15 cellular contexts compared by ENCODE assay signal in genomic region chr1:193181526-193181925, GRCh38. TPM values are rescaled to one million over a fixed set of nuclear protein-coding genes. Genes with fewer than 3 reads are reported as not detected.
DNase-seq lines count a peak whose midpoint lies in the region; ATAC-seq and TF ChIP-seq lines count a peak whose summit lies in the region.
"Had no signal": no experiment of that assay in that cellular context is flagged by ENCODE, and none has a peak within 500 bp of the region (broad histone marks: within the 10 kb centered on the region; RNA-seq: fewer than 3 reads in every experiment).

No MANE protein-coding gene starts in this region.

- H3K4me3 Mint-ChIP-seq in CD4-positive, CD25-positive, alpha-beta regulatory T cell: no peak overlapping the region
- H3K4me3 Mint-ChIP-seq in T-cell (no peak overlapping the region), glutamatergic neuron (ENCODE audit: unreplicated experiment) (peak overlapping the region; percentile 94), osteocyte (ENCODE audit: unreplicated experiment) (peak overlapping the region; percentile 49)
- no peak overlapping the region for H3K4me3 Mint-ChIP-seq in activated CD4-positive, alpha-beta T cell treated with anti-CD3 and anti-CD28 coated beads for 36 hours
- H3K4me3 Mint-ChIP-seq: activated B cell treated with CpG ODN at 0.5 μM for 24 hours; activated CD8-positive, alpha-beta T cell treated with anti-CD3 and anti-CD28 coated beads for 36 hours; GM23338; stimulated activated naive CD8-positive, alpha-beta T cell treated with anti-CD3 and anti-CD28 coated beads, Interleukin-15, amount 100 ng/mL, for 72 hours; T-helper 2 cell treated with Interferon-gamma antibody and Interleukin-4, amounts not matched to agents 5 μg/mL and 100 μg/mL, for 36 hours had no signal

- peaks cover 2% of the 10 kb centered on the region for H3K36me3 ChIP-seq in CD4-positive, CD25-positive, alpha-beta regulatory T cell (ENCODE audit: control insufficient read depth, insufficient read depth, low read length)
- no peaks in the 10 kb centered on the region for H3K36me3 ChIP-seq in tibial artery

- no peaks in the 10 kb centered on the region for H3K9me3 ChIP-seq in CD4-positive, CD25-positive, alpha-beta regulatory T cell (ENCODE audit: control insufficient read depth in 2 of 2, low read length in 2 of 2)
- no peaks in the 10 kb centered on the region for H3K9me3 ChIP-seq in tibial artery

- H3K4me1 ChIP-seq in CD4-positive, CD25-positive, alpha-beta regulatory T cell (ENCODE audit: control insufficient read depth, insufficient read depth, low read length, poor library complexity, severe bottlenecking): peaks cover 14% of the 10 kb centered on the region
- peaks cover 0 to 61% (median 16%) of the 10 kb centered on the region in 4 donors for H3K4me1 ChIP-seq in tibial artery

- intact Hi-C loops in activated CD4-positive, alpha-beta T cell treated with anti-CD3 and anti-CD28 coated beads for 36 hours (cut with DNase I, micrococcal nuclease): loop anchor here (5.0 to 10.0 kb wide), 2 partner anchors 153 to 226 kb away; no protein-coding TSS in a partner anchor
- intact Hi-C loops in tibial artery (cut with DNase I; ENCODE audit: low total_unique reads): no loop called here

- H3K27ac Mint-ChIP-seq in CD4-positive, CD25-positive, alpha-beta regulatory T cell: peak overlapping the region in 2 of 3 donors; percentile 22 to 54
- H3K27ac Mint-ChIP-seq in T-cell (peak overlapping the region; percentile 50 to 81), glutamatergic neuron (ENCODE audit: unreplicated experiment) (peak overlapping the region; percentile 36), osteocyte (ENCODE audit: unreplicated experiment) (peak overlapping the region; percentile 77)
- no peak overlapping the region for H3K27ac Mint-ChIP-seq in activated CD4-positive, alpha-beta T cell treated with anti-CD3 and anti-CD28 coated beads for 36 hours
- H3K27ac Mint-ChIP-seq: activated B cell treated with CpG ODN at 0.5 μM for 24 hours; activated CD8-positive, alpha-beta T cell treated with anti-CD3 and anti-CD28 coated beads for 36 hours; GM23338; stimulated activated naive CD8-positive, alpha-beta T cell treated with anti-CD3 and anti-CD28 coated beads, Interleukin-15, amount 100 ng/mL, for 72 hours; T-helper 2 cell treated with Interferon-gamma antibody and Interleukin-4, amounts not matched to agents 5 μg/mL and 100 μg/mL, for 36 hours had no signal

- peaks cover 37 to 54% (median 44%) of the 10 kb centered on the region in 4 donors for H3K4me1 Mint-ChIP-seq in CD4-positive, CD25-positive, alpha-beta regulatory T cell
- H3K4me1 Mint-ChIP-seq in T-cell (peaks cover 36 to 59% (median 54%) of the 10 kb centered on the region in 3 donors), glutamatergic neuron (ENCODE audit: low read depth, unreplicated experiment) (peaks cover 19% of the 10 kb centered on the region), osteocyte (ENCODE audit: unreplicated experiment) (peaks cover 51% of the 10 kb centered on the region)
- H3K4me1 Mint-ChIP-seq in activated CD4-positive, alpha-beta T cell treated with anti-CD3 and anti-CD28 coated beads for 36 hours: peaks cover 29% of the 10 kb centered on the region

- no peaks in the 10 kb centered on the region for H3K27me3 Mint-ChIP-seq in CD4-positive, CD25-positive, alpha-beta regulatory T cell
- no peaks in the 10 kb centered on the region for H3K27me3 Mint-ChIP-seq in T-cell
- H3K27me3 Mint-ChIP-seq in glutamatergic neuron (ENCODE audit: unreplicated experiment): peaks cover 12% of the 10 kb centered on the region
- H3K27me3 Mint-ChIP-seq in osteocyte (ENCODE audit: unreplicated experiment): no peaks in the 10 kb centered on the region
- H3K27me3 Mint-ChIP-seq in activated CD4-positive, alpha-beta T cell treated with anti-CD3 and anti-CD28 coated beads for 36 hours: no peaks in the 10 kb centered on the region
- H3K27me3 Mint-ChIP-seq: activated B cell treated with CpG ODN at 0.5 μM for 24 hours; activated CD8-positive, alpha-beta T cell treated with anti-CD3 and anti-CD28 coated beads for 36 hours; stimulated activated naive CD8-positive, alpha-beta T cell treated with anti-CD3 and anti-CD28 coated beads, Interleukin-15, amount 100 ng/mL, for 72 hours had no signal

- POLR2A ChIA-PET in T-cell (lab: Charles Lee): no interaction called here
- POLR2A ChIA-PET in activated CD4-positive, alpha-beta T cell treated with anti-CD3 and anti-CD28 coated beads for 36 hours (lab: Charles Lee): no interaction called here

- H3K9me3 Mint-ChIP-seq in CD4-positive, CD25-positive, alpha-beta regulatory T cell: no peaks in the 10 kb centered on the region
- H3K9me3 Mint-ChIP-seq in T-cell (no peaks in the 10 kb centered on the region), glutamatergic neuron (ENCODE audit: unreplicated experiment) (peaks cover 15% of the 10 kb centered on the region), osteocyte (ENCODE audit: unreplicated experiment) (no peaks in the 10 kb centered on the region)
- H3K9me3 Mint-ChIP-seq in activated CD4-positive, alpha-beta T cell treated with anti-CD3 and anti-CD28 coated beads for 36 hours (ENCODE audit: low read depth): no peaks in the 10 kb centered on the region
- H3K9me3 Mint-ChIP-seq: activated B cell treated with CpG ODN at 0.5 μM for 24 hours; GM23338; stimulated activated naive CD8-positive, alpha-beta T cell treated with anti-CD3 and anti-CD28 coated beads, Interleukin-15, amount 100 ng/mL, for 72 hours; T-helper 2 cell treated with Interferon-gamma antibody and Interleukin-4, amounts not matched to agents 5 μg/mL and 100 μg/mL, for 36 hours had no signal

- DNase-seq in CD4-positive, CD25-positive, alpha-beta regulatory T cell: no peak
- DNase-seq in T-cell (no peak), glutamatergic neuron (no peak), osteocyte (ENCODE audit: extremely low spot score, unreplicated experiment) (no peak), NCI-H1694 (lab: John Stamatoyannopoulos, UW) (no peak), tibial artery (no peak)
- DNase-seq in activated T-cell treated with anti-CD3 and anti-CD28 coated beads, Interleukin-2, amount 50 U/mL, for 48 hours: no peak
- no peak for DNase-seq in activated CD4-positive, alpha-beta T cell treated with anti-CD3 and anti-CD28 coated beads for 36 hours
- DNase-seq: activated B cell treated with CpG ODN at 0.5 μM for 24 hours; activated CD8-positive, alpha-beta T cell treated with anti-CD3 and anti-CD28 coated beads for 36 hours; stimulated activated naive CD8-positive, alpha-beta T cell treated with anti-CD3 and anti-CD28 coated beads, Interleukin-15, amount 100 ng/mL, for 72 hours had no signal

- H3K27me3 ChIP-seq in CD4-positive, CD25-positive, alpha-beta regulatory T cell (ENCODE audit: control insufficient read depth, insufficient read depth, low read length): no peaks in the 10 kb centered on the region
- no peaks in the 10 kb centered on the region for H3K27me3 ChIP-seq in tibial artery

- H3K27ac ChIP-seq in CD4-positive, CD25-positive, alpha-beta regulatory T cell (ENCODE audit: insufficient read depth, low read length, poor library complexity, severe bottlenecking): no peak overlapping the region
- H3K27ac ChIP-seq in tibial artery: peak overlapping the region in 1 of 2 donors; percentile 11

- peak overlapping the region; percentile 84 for H3K4me3 ChIP-seq in CD4-positive, CD25-positive, alpha-beta regulatory T cell (ENCODE audit: low read depth, low read length)
- H3K4me3 ChIP-seq in tibial artery: no peak overlapping the region
- H3K4me3 ChIP-seq: GM23338 had no signal

- TF ChIP-seq CTCF in glutamatergic neuron (IDR thresholded peaks at IDR 0.05; ENCODE audit: partially characterized antibody, unreplicated experiment): no peak
- no peak for TF ChIP-seq CTCF in osteocyte (IDR thresholded peaks at IDR 0.05)
- no peak for TF ChIP-seq CTCF in tibial artery (IDR thresholded peaks at IDR 0.05)

- peaks cover 6% of the 10 kb centered on the region for H3K36me3 Mint-ChIP-seq in CD4-positive, CD25-positive, alpha-beta regulatory T cell
- H3K36me3 Mint-ChIP-seq in T-cell (peaks cover 17% of the 10 kb centered on the region), glutamatergic neuron (ENCODE audit: unreplicated experiment) (peaks cover 12% of the 10 kb centered on the region), osteocyte (ENCODE audit: unreplicated experiment) (peaks cover 20% of the 10 kb centered on the region)
- H3K36me3 Mint-ChIP-seq in activated CD4-positive, alpha-beta T cell treated with anti-CD3 and anti-CD28 coated beads for 36 hours (ENCODE audit: low read depth): peaks cover 6% of the 10 kb centered on the region

- no peak for ATAC-seq in CD4-positive, CD25-positive, alpha-beta regulatory T cell (ENCODE audit: low read depth in 2 of 2)
- no peak for ATAC-seq in T-cell (replicated peaks in 1 of 4)
- no peak for ATAC-seq in activated CD4-positive, alpha-beta T cell treated with anti-CD3 and anti-CD28 coated beads for 36 hours
- ATAC-seq: activated CD8-positive, alpha-beta T cell treated with anti-CD3 and anti-CD28 coated beads for 36 hours; GM23338; stimulated activated naive CD8-positive, alpha-beta T cell treated with anti-CD3 and anti-CD28 coated beads, Interleukin-15, amount 100 ng/mL, for 72 hours had no signal

- CTCF ChIA-PET in T-cell (lab: Charles Lee): interaction anchor here (0.5 to 1.0 kb wide), 2 partner anchors 9 to 1097 kb away, joined by 5 to 6 read pairs; no protein-coding TSS in a partner anchor
- CTCF ChIA-PET in activated CD4-positive, alpha-beta T cell treated with anti-CD3 and anti-CD28 coated beads for 36 hours (lab: Charles Lee): interaction anchor here (0.6 to 3.1 kb wide), 9 partner anchors 9 to 1469 kb away, joined by 3 to 13 read pairs (median 3); no protein-coding TSS in a partner anchor

RNA-seq across cellular contexts. Expression of gene B3GALT2, which starts 4.9 kb away (rescaled TPM):
- total RNA-seq in CD4-positive, CD25-positive, alpha-beta regulatory T cell: 0.30 TPM
- polyA plus RNA-seq in CD4-positive, CD25-positive, alpha-beta regulatory T cell: 1 to 10 TPM in 1 of 4 donors, under 1 TPM in 3; 0.61 to 1.2 (median 0.90) TPM
- 10 to 100 TPM in 2 of 5 donors, 1 to 10 TPM in 2, under 1 TPM in 1; 0.15 to 16.6 (median 3.4) TPM for total RNA-seq in T-cell
- total RNA-seq in glutamatergic neuron (ENCODE audit: unreplicated experiment): 64.6 TPM
- total RNA-seq in osteocyte: 30.0 and 32.1 TPM in 2 replicates
- not detected for total RNA-seq in activated CD4-positive, alpha-beta T cell treated with anti-CD3 and anti-CD28 coated beads for 36 hours
- total RNA-seq: activated B cell treated with CpG ODN at 0.5 μM for 24 hours, Daoy, GM23338, pulmonary artery endothelial cell had no signal

RNA-seq across cellular contexts. Expression of gene CDC73, which starts 59.7 kb away (rescaled TPM):
- 81.0 TPM for total RNA-seq in CD4-positive, CD25-positive, alpha-beta regulatory T cell
- polyA plus RNA-seq in CD4-positive, CD25-positive, alpha-beta regulatory T cell: 10 to 100 TPM; 59.3 to 77.6 (median 63.3) TPM
- total RNA-seq in T-cell (10 to 100 TPM; 54.1 to 64.4 (median 57.4) TPM), glutamatergic neuron (ENCODE audit: unreplicated experiment) (40.0 TPM), osteocyte (69.5 and 73.3 TPM in 2 replicates)
- total RNA-seq in activated CD4-positive, alpha-beta T cell treated with anti-CD3 and anti-CD28 coated beads for 36 hours: 10 to 100 TPM; 40.8 to 52.4 TPM

Comparison
In these comparisons a context has a peak if more than half of its experiments do, and no peak if none do; other contexts are left out.
1. H3K4me3 Mint-ChIP-seq: peak in glutamatergic neuron (single experiment) and osteocyte (single experiment); none in CD4-positive, CD25-positive, alpha-beta regulatory T cell (0 of 4), T-cell (0 of 3) and activated CD4-positive, alpha-beta T cell treated with anti-CD3 and anti-CD28 coated beads for 36 hours (single experiment).